Comparison of ENCODE assay signal across 1 cellular context in genomic region chr11:10456519-10456918, GRCh38.
TF ChIP-seq lines count a peak whose summit lies in the region.

No MANE protein-coding gene starts in this region.

TF ChIP-seq in K562, 482 proteins besides CTCF, POLR2A, EP300 and RAD21 (continued from another document):
- TF ChIP-seq, protein P1, sequence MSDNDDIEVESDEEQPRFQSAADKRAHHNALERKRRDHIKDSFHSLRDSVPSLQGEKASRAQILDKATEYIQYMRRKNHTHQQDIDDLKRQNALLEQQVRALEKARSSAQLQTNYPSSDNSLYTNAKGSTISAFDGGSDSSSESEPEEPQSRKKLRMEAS (CRISPR knock-in tag; IDR thresholded peaks at IDR 0.05) = peak; percentile 32; the same call in 1 of the 2 replicates
- TF ChIP-seq CHD2 (IDR thresholded peaks at IDR 0.05; ENCODE audit: low read depth, low read length) = no peak
- TF ChIP-seq KLF16 (IDR thresholded peaks at IDR 0.05) = peak; percentile 83; the same call in 1 of the 2 replicates
- peak; percentile 95 for TF ChIP-seq CBFA2T3 (IDR thresholded peaks at IDR 0.05)
- no peak for TF ChIP-seq ZNF778 (CRISPR knock-in tag; IDR thresholded peaks at IDR 0.05)
- TF ChIP-seq ZSCAN29 (IDR thresholded peaks at IDR 0.05) = no peak
- no peak for TF ChIP-seq FOXP1 (CRISPR knock-in tag; IDR thresholded peaks at IDR 0.05)
- peak; percentile 54; the same call in 1 of the 2 replicates for TF ChIP-seq GATA2 (CRISPR knock-in tag; IDR thresholded peaks at IDR 0.05)
- TF ChIP-seq POLR2AphosphoS5 (IDR thresholded peaks at IDR 0.05; ENCODE audit: control insufficient read depth, insufficient read depth, low read depth, low read length) = peak; percentile 72; the same call in 1 of the 2 replicates
- peak; percentile 70 to 72 for TF ChIP-seq TRIM24 (IDR thresholded peaks at IDR 0.05)
- TF ChIP-seq TEAD4 (IDR thresholded peaks at IDR 0.05; ENCODE audit: low read length) = peak; percentile 93
- no peak for TF ChIP-seq TEAD4 (CRISPR knock-in tag; IDR thresholded peaks at IDR 0.05; ENCODE audit: borderline replicate concordance)
- no peak for TF ChIP-seq SMAD2 (IDR thresholded peaks at IDR 0.05; ENCODE audit: low read depth, low read length)
- TF ChIP-seq IRF9 (tag; IDR thresholded peaks at IDR 0.05) = no peak
- peak; percentile 91 for TF ChIP-seq TCF3 (CRISPR knock-in tag; IDR thresholded peaks at IDR 0.05)
- peak in 1 of 2 experiments; percentile 27; a peak in 1 of 4 replicates for TF ChIP-seq HDAC1 (IDR thresholded peaks at IDR 0.05)
- peak; percentile 36; the same call in 1 of the 2 replicates for TF ChIP-seq DPF2 (IDR thresholded peaks at IDR 0.05)
- peak; percentile 87 for TF ChIP-seq NCOR1 (IDR thresholded peaks at IDR 0.05)
- 0 out of 4 replicates have a peak, but pooled peaks of 1 of the 2 experiments have one; percentile 6 for TF ChIP-seq KDM1A (IDR thresholded peaks at IDR 0.05)
- TF ChIP-seq CTBP1 (IDR thresholded peaks at IDR 0.05; ENCODE audit: borderline replicate concordance) = no peak
- peak; percentile 84 for TF ChIP-seq ARID1B (IDR thresholded peaks at IDR 0.05)
- TF ChIP-seq NR0B1 (IDR thresholded peaks at IDR 0.05; ENCODE audit: partially characterized antibody) = no peak
- 0 out of 4 replicates have a peak, but pooled peaks of 1 of the 2 experiments have one; percentile 19 for TF ChIP-seq TBL1XR1 (IDR thresholded peaks at IDR 0.05; ENCODE audit: low read length in 2 of 2)
- TF ChIP-seq HCFC1 (IDR thresholded peaks at IDR 0.05; ENCODE audit: low read depth, low read length) = no peak
- no peak for TF ChIP-seq POLR3A (IDR thresholded peaks at IDR 0.05; ENCODE audit: borderline replicate concordance, extremely low read depth, insufficient read depth, insufficient read length)
- TF ChIP-seq NFIC (IDR thresholded peaks at IDR 0.05) = peak; percentile 73
- TF ChIP-seq TRIM28 (IDR thresholded peaks at IDR 0.05) = no peak
- TF ChIP-seq STAT5A (IDR thresholded peaks at IDR 0.05; ENCODE audit: borderline replicate concordance, low read length) = peak; percentile 59; the same call in 1 of the 2 replicates
- TF ChIP-seq, protein P2, sequence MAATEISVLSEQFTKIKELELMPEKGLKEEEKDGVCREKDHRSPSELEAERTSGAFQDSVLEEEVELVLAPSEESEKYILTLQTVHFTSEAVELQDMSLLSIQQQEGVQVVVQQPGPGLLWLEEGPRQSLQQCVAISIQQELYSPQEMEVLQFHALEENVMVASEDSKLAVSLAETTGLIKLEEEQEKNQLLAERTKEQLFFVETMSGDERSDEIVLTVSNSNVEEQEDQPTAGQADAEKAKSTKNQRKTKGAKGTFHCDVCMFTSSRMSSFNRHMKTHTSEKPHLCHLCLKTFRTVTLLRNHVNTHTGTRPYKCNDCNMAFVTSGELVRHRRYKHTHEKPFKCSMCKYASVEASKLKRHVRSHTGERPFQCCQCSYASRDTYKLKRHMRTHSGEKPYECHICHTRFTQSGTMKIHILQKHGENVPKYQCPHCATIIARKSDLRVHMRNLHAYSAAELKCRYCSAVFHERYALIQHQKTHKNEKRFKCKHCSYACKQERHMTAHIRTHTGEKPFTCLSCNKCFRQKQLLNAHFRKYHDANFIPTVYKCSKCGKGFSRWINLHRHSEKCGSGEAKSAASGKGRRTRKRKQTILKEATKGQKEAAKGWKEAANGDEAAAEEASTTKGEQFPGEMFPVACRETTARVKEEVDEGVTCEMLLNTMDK (IDR thresholded peaks at IDR 0.05; ENCODE audit: borderline replicate concordance, insufficient read depth, low read depth, low read length, poor library complexity, severe bottlenecking) = no peak
- no peak for TF ChIP-seq MAFG (tag; conservative IDR thresholded peaks at IDR 0.05)
- TF ChIP-seq FOXA3 (CRISPR knock-in tag; conservative IDR thresholded peaks at IDR 0.05 in 1 of 2, IDR thresholded peaks at IDR 0.05 in 1 of 2) = no peak
- no peak for TF ChIP-seq DIDO1 (tag; IDR thresholded peaks at IDR 0.05; ENCODE audit: low read depth)
- TF ChIP-seq PBX2 (CRISPR knock-in tag; IDR thresholded peaks at IDR 0.05; ENCODE audit: low read depth) = no peak
- no peak for TF ChIP-seq PBX2 (tag; conservative IDR thresholded peaks at IDR 0.05; ENCODE audit: low read depth)
- TF ChIP-seq TAL1 (IDR thresholded peaks at IDR 0.05) = peak; percentile 91
- peak; percentile 63 for TF ChIP-seq TFAP4 (CRISPR knock-in tag; IDR thresholded peaks at IDR 0.05; ENCODE audit: borderline replicate concordance)
- TF ChIP-seq CREB3 (tag; conservative IDR thresholded peaks at IDR 0.05; ENCODE audit: low read depth) = no peak
- TF ChIP-seq RCOR1 (IDR thresholded peaks at IDR 0.05; ENCODE audit: borderline replicate concordance in 1 of 2, low read depth in 2 of 2, low read length in 2 of 2) = peak in 1 of 2 experiments; percentile 47; a peak in 1 of 4 replicates
- no peak for TF ChIP-seq HSF4 (CRISPR knock-in tag; IDR thresholded peaks at IDR 0.05; ENCODE audit: borderline replicate concordance)
- TF ChIP-seq SREBF1 (IDR thresholded peaks at IDR 0.05; ENCODE audit: borderline replicate concordance, low read depth, low read length) = no peak
- TF ChIP-seq NFE2 (IDR thresholded peaks at IDR 0.05; ENCODE audit: low read depth) = no peak; the same call in 1 of the 2 replicates
- TF ChIP-seq NEUROD1 (IDR thresholded peaks at IDR 0.05; ENCODE audit: borderline replicate concordance, low read depth, low read length, partially characterized antibody) = peak; percentile 15
- TF ChIP-seq CCAR2 (IDR thresholded peaks at IDR 0.05; ENCODE audit: low read depth, low read length) = no peak
- TF ChIP-seq CC2D1A (IDR thresholded peaks at IDR 0.05) = peak; percentile 35; the same call in 1 of the 2 replicates
- TF ChIP-seq MTA2 (IDR thresholded peaks at IDR 0.05; ENCODE audit: low read depth) = peak; percentile 77
- TF ChIP-seq JUND (IDR thresholded peaks at IDR 0.05; ENCODE audit: borderline replicate concordance, low read depth, low read length) = 0 out of 2 replicates have a peak, but pooled peaks have one; percentile 4
- TF ChIP-seq JUND (tag; IDR thresholded peaks at IDR 0.05; ENCODE audit: borderline replicate concordance, low read depth, low read length) = no peak
- TF ChIP-seq CBFA2T2 (conservative IDR thresholded peaks at IDR 0.05) = peak; percentile 94
- TF ChIP-seq CBX8 (IDR thresholded peaks at IDR 0.05; ENCODE audit: borderline replicate concordance, extremely low read depth, low read depth, low read length, poor library complexity, severe bottlenecking) = no peak
- 0 out of 2 replicates have a peak, but pooled peaks have one; percentile 11 for TF ChIP-seq ZNF511 (CRISPR knock-in tag; IDR thresholded peaks at IDR 0.05)
